ENCODE assay signal across 8 cellular contexts in genomic region chr22:21866821-21867527, GRCh38. TPM values are rescaled to one million over a fixed set of nuclear protein-coding genes. Genes with fewer than 3 reads are reported as not detected.
DNase-seq lines count a peak whose midpoint lies in the region; ATAC-seq and TF ChIP-seq lines count a peak whose summit lies in the region.

No MANE protein-coding gene starts in this region.

- H3K4me1 ChIP-seq in HAP-1 (peaks cover 23% of the 10 kb centered on the region), OCI-LY1 (ENCODE audit: insufficient read depth, low read length, severe bottlenecking) (peaks cover 46% of the 10 kb centered on the region), iPS-18a (ENCODE audit: control insufficient read depth, low read depth, low read length) (peaks cover 12% of the 10 kb centered on the region), smooth muscle cell (ENCODE audit: low read depth) (peaks cover 18% of the 10 kb centered on the region)

- DNase-seq in EH (ENCODE audit: low read depth) = peak; percentile 28
- peak in 1 of 2 experiments; percentile 26 for DNase-seq in HAP-1 (ENCODE audit: low spot score in 2 of 2)
- DNase-seq in smooth muscle cell (lab: John Stamatoyannopoulos, UW; ENCODE audit: unreplicated experiment) = no peak
- no peak for DNase-seq in HT-29 (ENCODE audit: low spot score)

- H3K79me2 ChIP-seq in OCI-LY1 (ENCODE audit: insufficient read depth, low read length) (peaks cover 50% of the 10 kb centered on the region), smooth muscle cell (ENCODE audit: low read depth) (peaks cover 51% of the 10 kb centered on the region)

- TF ChIP-seq CTCF in OCI-LY1 (IDR thresholded peaks at IDR 0.05; ENCODE audit: low read length) = no peak
- no peak for TF ChIP-seq CTCF in smooth muscle cell (IDR thresholded peaks at IDR 0.05; ENCODE audit: borderline replicate concordance, insufficient read depth, poor library complexity, severe bottlenecking)

- H3K9ac ChIP-seq in OCI-LY1 (ENCODE audit: low read length) (peak overlapping the region; percentile 92), iPS-18a (ENCODE audit: low read length) (peak overlapping the region; percentile 82), smooth muscle cell (ENCODE audit: low read depth) (peak overlapping the region; percentile 86)

- H4K20me1 ChIP-seq in OCI-LY1 (ENCODE audit: insufficient read depth, low read length) = peaks cover 9% of the 10 kb centered on the region; the same call in 1 of the 2 replicates
- peaks cover 50% of the 10 kb centered on the region for H4K20me1 ChIP-seq in smooth muscle cell (ENCODE audit: low read depth)

- in situ Hi-C loops in HAP-1 (cut with MboI; ENCODE audit: low sequenced_read_pairs) = no loop called here

- H2AFZ ChIP-seq in OCI-LY1 (ENCODE audit: low read length) (no peak overlapping the region), smooth muscle cell (ENCODE audit: low read depth) (peak overlapping the region; percentile 91)

- no peaks in the 10 kb centered on the region for H3F3A ChIP-seq in OCI-LY1 (ENCODE audit: insufficient read depth, low read length)
- no peaks in the 10 kb centered on the region for H3F3A ChIP-seq in smooth muscle cell (ENCODE audit: low read depth)

- H3K27me3 ChIP-seq in HAP-1 (ENCODE audit: low read depth) (no peaks in the 10 kb centered on the region), OCI-LY1 (ENCODE audit: insufficient read depth, low read length) (no peaks in the 10 kb centered on the region), iPS-18a (ENCODE audit: control insufficient read depth, insufficient read depth, low read length) (no peaks in the 10 kb centered on the region), smooth muscle cell (ENCODE audit: low read depth) (no peaks in the 10 kb centered on the region)

- no peaks in the 10 kb centered on the region for H3K9me2 ChIP-seq in OCI-LY1 (ENCODE audit: low read depth, low read length)

- H3K27ac ChIP-seq in OCI-LY1 (ENCODE audit: low read depth, low read length, poor library complexity, severe bottlenecking) (peak overlapping the region; percentile 72), adipose tissue (ENCODE audit: low read depth, low read length) (peak overlapping the region; percentile 74), iPS-18a (ENCODE audit: low read length) (no peak overlapping the region), smooth muscle cell (ENCODE audit: low read depth) (peak overlapping the region; percentile 56)

- no peak for ATAC-seq in HG03135 (IDR thresholded peaks at IDR 0.05; ENCODE audit: unreplicated experiment)

- H3K9me3 ChIP-seq in HAP-1 = no peaks in the 10 kb centered on the region
- no peaks in the 10 kb centered on the region for H3K9me3 ChIP-seq in OCI-LY1 (ENCODE audit: low read length)
- no peaks in the 10 kb centered on the region for H3K9me3 ChIP-seq in iPS-18a (ENCODE audit: control insufficient read depth, low read depth, low read length)
- no peaks in the 10 kb centered on the region for H3K9me3 ChIP-seq in smooth muscle cell (replicated peaks; ENCODE audit: low read depth)

- whole genome bisulfite sequencing in adipose tissue, 3 donors = 0 to 1% (median 0%) methylated on average over 55 to 92 of the region's 92 CpGs
- 2% methylated on average over 74 of the region's 92 CpGs for WGBS in smooth muscle cell (ENCODE audit: low lambda C conversion rate)

- H3K36me3 ChIP-seq in HAP-1 (replicated peaks) (peaks cover 3% of the 10 kb centered on the region; the same call in 1 of the 2 replicates), OCI-LY1 (ENCODE audit: insufficient read depth, low read length) (peaks cover 18% of the 10 kb centered on the region; the same call in 1 of the 2 replicates), iPS-18a (ENCODE audit: control insufficient read depth, low read depth, low read length) (no peaks in the 10 kb centered on the region), smooth muscle cell (ENCODE audit: low read depth) (no peaks in the 10 kb centered on the region)

- H3K4me2 ChIP-seq in OCI-LY1 (ENCODE audit: low read length) = peak overlapping the region; percentile 96
- H3K4me2 ChIP-seq in smooth muscle cell = peak overlapping the region; percentile 99

- H3K4me3 ChIP-seq in HAP-1 (peak overlapping the region; percentile 80), OCI-LY1 (ENCODE audit: low read depth, low read length, poor library complexity, severe bottlenecking) (peak overlapping the region; percentile 87), iPS-18a (ENCODE audit: low read length) (peak overlapping the region; percentile 86), smooth muscle cell (peak overlapping the region; percentile 92)

RNA-seq across cellular contexts. Expression of gene MAPK1, which starts 0.5 kb away (rescaled TPM):
- polyA plus RNA-seq in adipose tissue (10 to 100 TPM; 12.6 to 22.3 (median 16.6) TPM), smooth muscle cell (53.7 and 62.3 TPM in 2 replicates)
- total RNA-seq in smooth muscle cell = 57.1 and 69.3 TPM in 2 replicates
- total RNA-seq in HT-29 (2014; rRNA removed; shearing (Covaris generic)) = 24.6 and 27.0 TPM in 2 replicates
